Comparison of ENCODE assay signal across 1 cellular context in the genomic region with DNA sequence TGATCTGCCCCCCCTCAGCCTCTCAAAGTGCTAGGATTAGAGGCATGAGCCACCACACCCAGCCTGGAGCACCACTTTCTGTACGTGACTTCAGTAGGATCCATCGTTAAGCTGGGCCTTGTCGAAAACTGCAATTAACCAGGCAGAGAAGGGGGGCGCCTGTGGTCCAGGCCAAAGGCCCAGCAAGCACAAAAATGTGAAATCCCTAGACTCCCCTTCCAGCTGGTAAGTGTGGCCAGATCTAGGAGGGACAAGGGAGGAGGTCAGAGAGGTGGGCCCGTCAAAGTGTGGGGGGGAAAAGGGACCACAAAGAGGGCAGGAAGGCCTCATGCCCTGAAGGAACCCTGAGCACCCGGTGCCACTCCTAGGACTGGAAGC.
TF ChIP-seq lines count a peak whose summit lies in the region.

No MANE protein-coding gene starts in this region.

TF ChIP-seq in IMR-90, 13 proteins besides CTCF, POLR2A, EP300 and RAD21:
- no peak for TF ChIP-seq RFX5 (IDR thresholded peaks at IDR 0.05; ENCODE audit: low read depth, low read length)
- TF ChIP-seq, protein P1, sequence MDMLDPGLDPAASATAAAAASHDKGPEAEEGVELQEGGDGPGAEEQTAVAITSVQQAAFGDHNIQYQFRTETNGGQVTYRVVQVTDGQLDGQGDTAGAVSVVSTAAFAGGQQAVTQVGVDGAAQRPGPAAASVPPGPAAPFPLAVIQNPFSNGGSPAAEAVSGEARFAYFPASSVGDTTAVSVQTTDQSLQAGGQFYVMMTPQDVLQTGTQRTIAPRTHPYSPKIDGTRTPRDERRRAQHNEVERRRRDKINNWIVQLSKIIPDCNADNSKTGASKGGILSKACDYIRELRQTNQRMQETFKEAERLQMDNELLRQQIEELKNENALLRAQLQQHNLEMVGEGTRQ (IDR thresholded peaks at IDR 0.05; ENCODE audit: low read depth, low read length) = no peak
- TF ChIP-seq CHD1 (IDR thresholded peaks at IDR 0.05; ENCODE audit: low read depth, low read length) = no peak
- no peak for TF ChIP-seq CEBPB (IDR thresholded peaks at IDR 0.05; ENCODE audit: low read depth, low read length)
- no peak for TF ChIP-seq MAFK (IDR thresholded peaks at IDR 0.05; ENCODE audit: low read depth, low read length)
- TF ChIP-seq RCOR1 (IDR thresholded peaks at IDR 0.05; ENCODE audit: insufficient replicate concordance, low read length) = no peak
- TF ChIP-seq BHLHE40 (IDR thresholded peaks at IDR 0.05; ENCODE audit: low read depth, low read length) = no peak
- TF ChIP-seq NFE2L2 (IDR thresholded peaks at IDR 0.05; ENCODE audit: low read depth, low read length) = no peak
- TF ChIP-seq, protein P2, sequence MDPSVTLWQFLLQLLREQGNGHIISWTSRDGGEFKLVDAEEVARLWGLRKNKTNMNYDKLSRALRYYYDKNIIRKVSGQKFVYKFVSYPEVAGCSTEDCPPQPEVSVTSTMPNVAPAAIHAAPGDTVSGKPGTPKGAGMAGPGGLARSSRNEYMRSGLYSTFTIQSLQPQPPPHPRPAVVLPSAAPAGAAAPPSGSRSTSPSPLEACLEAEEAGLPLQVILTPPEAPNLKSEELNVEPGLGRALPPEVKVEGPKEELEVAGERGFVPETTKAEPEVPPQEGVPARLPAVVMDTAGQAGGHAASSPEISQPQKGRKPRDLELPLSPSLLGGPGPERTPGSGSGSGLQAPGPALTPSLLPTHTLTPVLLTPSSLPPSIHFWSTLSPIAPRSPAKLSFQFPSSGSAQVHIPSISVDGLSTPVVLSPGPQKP (IDR thresholded peaks at IDR 0.05; ENCODE audit: borderline replicate concordance, low read depth, low read length) = no peak
- TF ChIP-seq MAZ (IDR thresholded peaks at IDR 0.05; ENCODE audit: borderline replicate concordance, low read depth, low read length) = no peak
- TF ChIP-seq MXI1 (IDR thresholded peaks at IDR 0.05; ENCODE audit: borderline replicate concordance, low read depth, low read length) = no peak
- no peak for TF ChIP-seq SMC3 (IDR thresholded peaks at IDR 0.05; ENCODE audit: low read depth, low read length)
- no peak for TF ChIP-seq FOS (IDR thresholded peaks at IDR 0.05; ENCODE audit: low read depth, low read length)
TF ChIP-seq in IMR-90: peak in this region for 0.
